ENCODE assay signal across 7 cellular contexts in genomic region chr3:38136807-38137614, GRCh38. TPM values are rescaled to one million over a fixed set of nuclear protein-coding genes. Genes with fewer than 3 reads are reported as not detected.
DNase-seq lines count a peak whose midpoint lies in the region; ATAC-seq lines count a peak whose summit lies in the region.

A gene with protein sequence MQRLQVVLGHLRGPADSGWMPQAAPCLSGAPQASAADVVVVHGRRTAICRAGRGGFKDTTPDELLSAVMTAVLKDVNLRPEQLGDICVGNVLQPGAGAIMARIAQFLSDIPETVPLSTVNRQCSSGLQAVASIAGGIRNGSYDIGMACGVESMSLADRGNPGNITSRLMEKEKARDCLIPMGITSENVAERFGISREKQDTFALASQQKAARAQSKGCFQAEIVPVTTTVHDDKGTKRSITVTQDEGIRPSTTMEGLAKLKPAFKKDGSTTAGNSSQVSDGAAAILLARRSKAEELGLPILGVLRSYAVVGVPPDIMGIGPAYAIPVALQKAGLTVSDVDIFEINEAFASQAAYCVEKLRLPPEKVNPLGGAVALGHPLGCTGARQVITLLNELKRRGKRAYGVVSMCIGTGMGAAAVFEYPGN (minus strand): TSS chr3:38137127. CDS start chr3:38137035, 92 bp downstream.

- DNase-seq in NCI-H2081 (lab: John Stamatoyannopoulos, UW) (peak; percentile 98 to 99), T1000 (lab: John Stamatoyannopoulos, UW) (peak; percentile 99), astrocyte of the hippocampus (ENCODE audit: low read depth, low spot score) (peak; percentile 100), hepatic stellate cell (ENCODE audit: low spot score) (peak; percentile 98), renal cortical epithelial cell (ENCODE audit: low read depth) (peak; percentile 98)

- ATAC-seq in GM18508 (IDR thresholded peaks at IDR 0.05; ENCODE audit: insufficient read depth, unreplicated experiment): peak; percentile 81
- peak; percentile 84 for ATAC-seq in HG03025 (IDR thresholded peaks at IDR 0.05; ENCODE audit: low FRiP score, unreplicated experiment)

RNA-seq across cellular contexts. Expression of the gene that starts here (rescaled TPM):
- total RNA-seq in renal cortical epithelial cell: 22.7 and 55.0 TPM in 2 replicates

Comparison
In these comparisons a context has a peak if more than half of its experiments do, and no peak if none do; other contexts are left out.
1. Peak in every context shown above with its lines: DNase-seq and ATAC-seq.